In genomic region chr11:60942970-60943565, GRCh38 we compare ENCODE assay signal across 13 cellular contexts. TPM values are rescaled to one million over a fixed set of nuclear protein-coding genes. Genes with fewer than 3 reads are reported as not detected.
DNase-seq lines count a peak whose midpoint lies in the region; ATAC-seq, FAIRE-seq and TF ChIP-seq lines count a peak whose summit lies in the region.
"Had no signal": no experiment of that assay in that cellular context is flagged by ENCODE, and none has a peak within 500 bp of the region (broad histone marks: within the 10 kb centered on the region; RNA-seq: fewer than 3 reads in every experiment).

No MANE protein-coding gene starts in this region.

- 62 to 72% (median 66%) methylated on average over 9 of the region's 9 CpGs for WGBS in spleen, 5 donors

- H3K4me1 ChIP-seq in spleen: peaks cover 0 to 74% (median 34%) of the 10 kb centered on the region in 6 donors
- H3K4me1 ChIP-seq in CD8-positive, alpha-beta T cell (ENCODE audit: insufficient read depth, low read length): no peaks in the 10 kb centered on the region

- CTCF ChIA-PET in CD8-positive, alpha-beta T cell (lab: Charles Lee): interaction anchor here (1.0 to 1.3 kb wide), 2 partner anchors 11 to 27 kb away, joined by 3 read pairs; no protein-coding TSS in a partner anchor

- H3K36me3 ChIP-seq in bronchial epithelial cell (ENCODE audit: control insufficient read depth, insufficient read depth, low read length) (no peaks in the 10 kb centered on the region), spleen (peaks cover 3 to 100% (median 61%) of the 10 kb centered on the region in 6 donors)
- peaks cover 8% of the 10 kb centered on the region for H3K36me3 ChIP-seq in CD8-positive, alpha-beta T cell (ENCODE audit: insufficient read depth, low read length)

- TF ChIP-seq POLR2A in spleen (IDR thresholded peaks at IDR 0.05): no peak

- H3K9me3 Mint-ChIP-seq in activated T-helper 17 cell treated with anti-CD3 and anti-CD28 coated beads, Interleukin-2, amount 50 U/mL, for 72 hours: no peaks in the 10 kb centered on the region
- H3K9me3 Mint-ChIP-seq in CD8-positive, alpha-beta T cell: no peaks in the 10 kb centered on the region
- H3K9me3 Mint-ChIP-seq: activated T-cell treated with anti-CD3 and anti-CD28 coated beads, Interleukin-2, amount 50 U/mL, for 4 hours; nephron progenitor cell had no signal

- intact Hi-C loops in spleen (cut with DNase I; ENCODE audit: low total_unique reads): no loop called here
- intact Hi-C loops in CD8-positive, alpha-beta T cell (cut with DNase I, micrococcal nuclease): no loop called here

- peaks cover 3% of the 10 kb centered on the region for H3K27me3 Mint-ChIP-seq in activated T-helper 17 cell treated with anti-CD3 and anti-CD28 coated beads, Interleukin-2, amount 50 U/mL, for 72 hours
- H3K27me3 Mint-ChIP-seq in CD8-positive, alpha-beta T cell (ENCODE audit: low read depth): no peaks in the 10 kb centered on the region

- FAIRE-seq in bronchial epithelial cell (lab: Jason Lieb, UNC): no peak

- H3K27me3 ChIP-seq in bronchial epithelial cell (ENCODE audit: control insufficient read depth, insufficient read depth, low read length): no peaks in the 10 kb centered on the region
- no peaks in the 10 kb centered on the region for H3K27me3 ChIP-seq in spleen (replicated peaks in 1 of 7)
- H3K27me3 ChIP-seq in CD8-positive, alpha-beta T cell (ENCODE audit: insufficient read depth, low read length): no peaks in the 10 kb centered on the region

- H3K27ac ChIP-seq in spleen: peak overlapping the region in 5 of 8 donors; percentile 11 to 69 (median 45)
- no peak overlapping the region for H3K27ac ChIP-seq in CD8-positive, alpha-beta T cell (ENCODE audit: low read depth, low read length)

- H3K4me1 Mint-ChIP-seq in activated T-helper 17 cell treated with anti-CD3 and anti-CD28 coated beads, Interleukin-2, amount 50 U/mL, for 72 hours: peaks cover 5% of the 10 kb centered on the region
- no peaks in the 10 kb centered on the region for H3K4me1 Mint-ChIP-seq in CD8-positive, alpha-beta T cell (ENCODE audit: low read depth)

- H3K9me3 ChIP-seq in spleen: no peaks in the 10 kb centered on the region
- no peaks in the 10 kb centered on the region for H3K9me3 ChIP-seq in CD8-positive, alpha-beta T cell (ENCODE audit: low read length)

- TF ChIP-seq CTCF in bronchial epithelial cell (IDR thresholded peaks at IDR 0.05; ENCODE audit: insufficient read depth, low read length, severe bottlenecking): no peak
- TF ChIP-seq CTCF in spleen (IDR thresholded peaks at IDR 0.05 in 8 of 11, conservative IDR thresholded peaks at IDR 0.05 in 3 of 11): no peak
- no peak for TF ChIP-seq CTCF in CD8-positive, alpha-beta T cell (IDR thresholded peaks at IDR 0.05)

- H3K27ac Mint-ChIP-seq in activated T-helper 17 cell treated with anti-CD3 and anti-CD28 coated beads, Interleukin-2, amount 50 U/mL, for 72 hours: no peak overlapping the region
- no peak overlapping the region for H3K27ac Mint-ChIP-seq in CD8-positive, alpha-beta T cell
- H3K27ac Mint-ChIP-seq: nephron progenitor cell had no signal

- peak; percentile 67 for DNase-seq in HPDE6-E6E7 (ENCODE audit: extremely low spot score)
- DNase-seq in NCI-H2171 treated with DMSO at 0.1 percent for 48 hours (lab: John Stamatoyannopoulos, UW): peak; percentile 93
- DNase-seq in bronchial epithelial cell (ENCODE audit: low read depth): peak; percentile 92
- DNase-seq in spleen: no peak
- no peak for DNase-seq in stimulated activated CD4-positive, alpha-beta T cell treated with anti-CD3 and anti-CD28 coated beads, Interleukin-1b, Interleukin-23, amount 100 ng/mL, for 48 hours
- DNase-seq in activated CD4-positive, alpha-beta T cell treated with anti-CD3 and anti-CD28 coated beads for 4 hours: no peak
- DNase-seq in CD8-positive, alpha-beta T cell: no peak
- DNase-seq: activated T-cell treated with anti-CD3 and anti-CD28 coated beads, Interleukin-2, amount 50 U/mL, for 4 hours; DND-41; MV-4-11; nephron progenitor cell had no signal

- POLR2A ChIA-PET in CD8-positive, alpha-beta T cell (lab: Charles Lee): no interaction called here

- H3K4me3 ChIP-seq in bronchial epithelial cell (ENCODE audit: low read depth, low read length): no peak overlapping the region
- no peak overlapping the region for H3K4me3 ChIP-seq in spleen
- no peak overlapping the region for H3K4me3 ChIP-seq in CD8-positive, alpha-beta T cell (ENCODE audit: low read depth, low read length)

- H3K4me3 Mint-ChIP-seq in activated T-helper 17 cell treated with anti-CD3 and anti-CD28 coated beads, Interleukin-2, amount 50 U/mL, for 72 hours: no peak overlapping the region
- H3K4me3 Mint-ChIP-seq in CD8-positive, alpha-beta T cell: no peak overlapping the region
- H3K4me3 Mint-ChIP-seq: activated T-cell treated with anti-CD3 and anti-CD28 coated beads, Interleukin-2, amount 50 U/mL, for 4 hours; nephron progenitor cell had no signal

- ATAC-seq in activated T-helper 17 cell treated with anti-CD3 and anti-CD28 coated beads, Interleukin-2, amount 50 U/mL, for 72 hours (replicated peaks): no peak
- ATAC-seq in CD8-positive, alpha-beta T cell: no peak
- ATAC-seq: activated T-cell treated with anti-CD3 and anti-CD28 coated beads, Interleukin-2, amount 50 U/mL, for 4 hours had no signal

- H3K36me3 Mint-ChIP-seq in activated T-helper 17 cell treated with anti-CD3 and anti-CD28 coated beads, Interleukin-2, amount 50 U/mL, for 72 hours (ENCODE audit: low read depth): no peaks in the 10 kb centered on the region
- H3K36me3 Mint-ChIP-seq in CD8-positive, alpha-beta T cell: peaks cover 42% of the 10 kb centered on the region

RNA-seq across cellular contexts. Expression of gene SLC15A3, which starts 8.9 kb away (rescaled TPM):
- 0.38 and 1.3 TPM in 2 replicates for total RNA-seq in bronchial epithelial cell
- total RNA-seq in spleen: 100 to 1,000 TPM in 4 of 7 donors, 10 to 100 TPM in 3; 62.9 to 133 (median 114) TPM
- 100 to 1,000 TPM in 2 of 3 donors, 10 to 100 TPM in 1; 83.8 to 139 (median 115) TPM for polyA plus RNA-seq in spleen
- total RNA-seq in activated T-helper 17 cell treated with anti-CD3 and anti-CD28 coated beads, Interleukin-2, amount 50 U/mL, for 72 hours: 1 to 10 TPM; 1.0 to 1.3 TPM
- 1 to 10 TPM; 6.3 to 9.0 TPM for total RNA-seq in CD8-positive, alpha-beta T cell

RNA-seq across cellular contexts. Expression of gene TMEM132A, which starts 18.8 kb away (rescaled TPM):
- total RNA-seq in bronchial epithelial cell: 22.6 and 25.2 TPM in 2 replicates
- total RNA-seq in spleen: 10 to 100 TPM in 4 of 7 donors, 1 to 10 TPM in 3; 5.6 to 15.6 (median 13.0) TPM
- 10 to 100 TPM in 1 of 3 donors, 1 to 10 TPM in 2; 5.7 to 11.4 (median 7.1) TPM for polyA plus RNA-seq in spleen
- total RNA-seq in activated T-helper 17 cell treated with anti-CD3 and anti-CD28 coated beads, Interleukin-2, amount 50 U/mL, for 72 hours: under 1 TPM in 1 of 2 donors, not detected in 1; 0.29 TPM
- not detected for total RNA-seq in CD8-positive, alpha-beta T cell

RNA-seq across cellular contexts. Expression of gene CD6, which starts 28.4 kb away (rescaled TPM):
- total RNA-seq in bronchial epithelial cell: not detected in 2 replicates
- total RNA-seq in spleen: 10 to 100 TPM; 13.4 to 47.6 (median 31.4) TPM
- polyA plus RNA-seq in spleen: 10 to 100 TPM; 10.9 to 21.8 (median 20.3) TPM
- total RNA-seq in activated T-helper 17 cell treated with anti-CD3 and anti-CD28 coated beads, Interleukin-2, amount 50 U/mL, for 72 hours: 100 to 1,000 TPM; 254 to 438 TPM
- 100 to 1,000 TPM; 765 to 793 TPM for total RNA-seq in CD8-positive, alpha-beta T cell
- total RNA-seq: fibroblast of lung had no signal
- polyA plus RNA-seq: fibroblast of lung had no signal

RNA-seq across cellular contexts. Expression of gene TMEM109, which starts 29.1 kb away (rescaled TPM):
- total RNA-seq in bronchial epithelial cell (7.6 and 7.7 TPM in 2 replicates), spleen (100 to 1,000 TPM in 6 of 7 donors, 10 to 100 TPM in 1; 82.1 to 125 (median 109) TPM)
- 10 to 100 TPM; 53.6 to 84.7 (median 84.5) TPM for polyA plus RNA-seq in spleen
- 10 to 100 TPM; 42.8 to 99.7 TPM for total RNA-seq in activated T-helper 17 cell treated with anti-CD3 and anti-CD28 coated beads, Interleukin-2, amount 50 U/mL, for 72 hours
- 10 to 100 TPM; 46.7 to 52.2 TPM for total RNA-seq in CD8-positive, alpha-beta T cell

RNA-seq across cellular contexts. Expression of gene PRPF19, which starts 36.7 kb away (rescaled TPM):
- total RNA-seq in bronchial epithelial cell (30.2 and 36.1 TPM in 2 replicates), spleen (10 to 100 TPM; 58.7 to 81.1 (median 73.4) TPM)
- polyA plus RNA-seq in spleen: 10 to 100 TPM; 65.2 to 76.7 (median 66.4) TPM
- 100 to 1,000 TPM in 1 of 2 donors, 10 to 100 TPM in 1; 80.2 to 165 TPM for total RNA-seq in activated T-helper 17 cell treated with anti-CD3 and anti-CD28 coated beads, Interleukin-2, amount 50 U/mL, for 72 hours
- total RNA-seq in CD8-positive, alpha-beta T cell: 10 to 100 TPM; 96.1 to 99.4 TPM

Comparison
In these comparisons a context has a peak if more than half of its experiments do, and no peak if none do; other contexts are left out.
1. DNase-seq: peak in HPDE6-E6E7 (single experiment), NCI-H2171 treated with DMSO at 0.1 percent for 48 hours (single experiment) and bronchial epithelial cell (single experiment); none in spleen (single experiment), stimulated activated CD4-positive, alpha-beta T cell treated with anti-CD3 and anti-CD28 coated beads, Interleukin-1b, Interleukin-23, amount 100 ng/mL, for 48 hours (single experiment), activated CD4-positive, alpha-beta T cell treated with anti-CD3 and anti-CD28 coated beads for 4 hours (0 of 2) and CD8-positive, alpha-beta T cell (0 of 7).
2. RNA of gene SLC15A3, which starts 8.9 kb away (total RNA-seq): 62.9 to 133 TPM in spleen; 6.3 to 9.0 TPM in CD8-positive, alpha-beta T cell, 0.38 to 1.3 TPM in bronchial epithelial cell and 1.0 to 1.3 TPM in activated T-helper 17 cell treated with anti-CD3 and anti-CD28 coated beads, Interleukin-2, amount 50 U/mL, for 72 hours; every median in the first group is over 4 times any median in the second.
3. RNA of gene TMEM132A, which starts 18.8 kb away (total RNA-seq): 22.6 to 25.2 TPM in bronchial epithelial cell and 5.6 to 15.6 TPM in spleen; 0.29 TPM in activated T-helper 17 cell treated with anti-CD3 and anti-CD28 coated beads, Interleukin-2, amount 50 U/mL, for 72 hours and not detected in CD8-positive, alpha-beta T cell; every median in the first group is over 4 times any median in the second.
4. RNA of gene CD6, which starts 28.4 kb away (total RNA-seq): 765 to 793 TPM in CD8-positive, alpha-beta T cell, 254 to 438 TPM in activated T-helper 17 cell treated with anti-CD3 and anti-CD28 coated beads, Interleukin-2, amount 50 U/mL, for 72 hours and 13.4 to 47.6 TPM in spleen; not detected in bronchial epithelial cell; every median in the first group is over 10 times any median in the second.